ENCODE assay signal across 8 cellular contexts in the genomic region with DNA sequence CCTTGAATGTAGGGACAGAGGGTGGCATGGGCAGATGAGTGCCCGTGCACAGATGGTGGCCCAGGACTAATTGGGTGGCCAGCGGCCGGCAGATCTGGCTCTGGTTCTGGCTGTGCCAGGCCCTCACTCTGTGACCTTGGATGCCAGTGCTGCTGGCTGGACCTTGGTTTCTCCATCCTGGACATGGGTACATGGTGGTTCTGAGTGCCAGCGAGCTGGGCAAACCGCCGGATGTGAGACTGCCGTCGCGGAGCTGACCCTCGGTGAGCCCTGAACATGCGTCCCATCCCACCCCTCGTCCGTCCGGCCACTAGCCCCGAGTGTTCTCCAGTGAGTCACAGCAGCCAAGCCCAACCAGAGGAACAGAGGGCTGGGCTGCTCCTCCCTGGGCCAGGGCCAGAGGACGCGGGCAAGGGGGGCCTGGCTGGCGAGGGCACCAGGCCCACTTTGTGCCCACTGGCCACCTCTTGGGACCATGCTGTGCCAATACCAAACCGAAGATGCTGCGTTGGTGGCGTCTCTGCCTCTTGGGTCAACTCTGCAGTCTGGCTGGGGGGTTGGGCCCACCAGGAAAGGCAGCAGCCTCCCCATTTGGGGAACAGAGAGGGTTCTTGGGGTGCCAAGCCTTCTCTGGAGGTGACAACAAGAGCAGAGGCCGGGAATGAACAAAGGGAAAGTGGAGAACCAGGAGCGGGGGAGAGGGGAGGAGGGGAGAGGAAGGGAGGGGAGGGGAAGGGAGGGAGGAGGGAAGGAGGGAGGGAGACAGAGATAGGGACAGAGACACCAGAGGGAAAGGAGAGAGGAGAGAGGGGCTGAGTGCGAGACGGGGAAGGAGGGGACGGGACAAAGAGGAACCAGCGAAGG. TPM values are rescaled to one million over a fixed set of nuclear protein-coding genes. Genes with fewer than 3 reads are reported as not detected.
DNase-seq lines count a peak whose midpoint lies in the region; ATAC-seq, FAIRE-seq and TF ChIP-seq lines count a peak whose summit lies in the region.

No MANE protein-coding gene starts in this region.

- no peak overlapping the region for H3K9ac ChIP-seq in trophoblast cell (ENCODE audit: low read length)

- intact Hi-C loops in heart left ventricle (cut with DNase I): no loop called here

- H3K4me3 Mint-ChIP-seq in WTC11: no peak overlapping the region
- H3K4me3 Mint-ChIP-seq in stimulated activated naive CD8-positive, alpha-beta T cell treated with anti-CD3 and anti-CD28 coated beads, Interleukin-15, amount 100 ng/mL, for 72 hours: no peak overlapping the region

- H3K14ac ChIP-seq in trophoblast cell (ENCODE audit: low read length): peak overlapping the region; percentile 29

- peak overlapping the region; percentile 58 for H2BK12ac ChIP-seq in trophoblast cell (ENCODE audit: low read length)

- POLR2A ChIA-PET in WTC11 (lab: Charles Lee): no interaction called here

- no peak overlapping the region for H2AFZ ChIP-seq in trophoblast cell (ENCODE audit: insufficient read depth, low read length, poor library complexity)

- no peak overlapping the region for H3K27ac Mint-ChIP-seq in WTC11
- peak overlapping the region in 1 of 2 donors; percentile 4 for H3K27ac Mint-ChIP-seq in stimulated activated naive CD8-positive, alpha-beta T cell treated with anti-CD3 and anti-CD28 coated beads, Interleukin-15, amount 100 ng/mL, for 72 hours

- H3K9me3 Mint-ChIP-seq in WTC11: no peaks in the 10 kb centered on the region
- H3K9me3 Mint-ChIP-seq in stimulated activated naive CD8-positive, alpha-beta T cell treated with anti-CD3 and anti-CD28 coated beads, Interleukin-15, amount 100 ng/mL, for 72 hours: no peaks in the 10 kb centered on the region

- H3K79me2 ChIP-seq in trophoblast cell (ENCODE audit: control insufficient read depth, insufficient read depth, low read length, poor library complexity): no peaks in the 10 kb centered on the region

- no peak overlapping the region for H4K8ac ChIP-seq in trophoblast cell (ENCODE audit: low read depth, low read length)

- H3K4ac ChIP-seq in trophoblast cell (ENCODE audit: low read depth, low read length): no peak overlapping the region

- no peaks in the 10 kb centered on the region for H3K27me3 ChIP-seq in heart left ventricle
- H3K27me3 ChIP-seq in trophoblast cell (ENCODE audit: insufficient read depth, low read length): no peaks in the 10 kb centered on the region

- no peaks in the 10 kb centered on the region; the same call in 1 of the 2 replicates for H3K4me1 Mint-ChIP-seq in WTC11
- H3K4me1 Mint-ChIP-seq in stimulated activated naive CD8-positive, alpha-beta T cell treated with anti-CD3 and anti-CD28 coated beads, Interleukin-15, amount 100 ng/mL, for 72 hours: peaks cover 56% of the 10 kb centered on the region

- H3K23ac ChIP-seq in trophoblast cell (ENCODE audit: low read length): no peak overlapping the region

- CTCF ChIA-PET in WTC11 (lab: Charles Lee): interaction anchor here (1.4 kb wide), 1 partner anchor 169 kb away, joined by 3 read pairs; no protein-coding TSS in a partner anchor

- H3K79me1 ChIP-seq in trophoblast cell (ENCODE audit: low read length): peaks cover 3% of the 10 kb centered on the region

- H3K27ac ChIP-seq in heart left ventricle (peak overlapping the region; percentile 66 to 94 (median 86)), trophoblast cell (ENCODE audit: low read depth, low read length) (no peak overlapping the region)

- TF ChIP-seq CTCF in WTC11 (IDR thresholded peaks at IDR 0.05): no peak
- no peak for TF ChIP-seq CTCF in heart left ventricle (IDR thresholded peaks at IDR 0.05)

- no peak overlapping the region for H4K91ac ChIP-seq in trophoblast cell (ENCODE audit: low read depth, low read length)

- H4K12ac ChIP-seq in trophoblast cell (ENCODE audit: low read depth, low read length): no peak overlapping the region

- peak overlapping the region; percentile 15 for H2BK120ac ChIP-seq in trophoblast cell (ENCODE audit: insufficient read depth, low read length, poor library complexity)

- H3K4me1 ChIP-seq in heart left ventricle: peaks cover 11 to 51% (median 23%) of the 10 kb centered on the region in 12 donors
- peaks cover 13 to 14% of the 10 kb centered on the region in 2 experiments for H3K4me1 ChIP-seq in trophoblast cell (ENCODE audit: control insufficient read depth in 1 of 2, insufficient read depth in 2 of 2, low read length in 2 of 2)

- no peaks in the 10 kb centered on the region for H3K36me3 Mint-ChIP-seq in WTC11

- peak; percentile 74 for ATAC-seq in WTC11
- ATAC-seq in heart left ventricle: peak; percentile 89 to 95 (median 91)
- no peak for ATAC-seq in HG03097 (IDR thresholded peaks at IDR 0.05; ENCODE audit: low FRiP score, unreplicated experiment)
- no peak for ATAC-seq in stimulated activated naive CD8-positive, alpha-beta T cell treated with anti-CD3 and anti-CD28 coated beads, Interleukin-15, amount 100 ng/mL, for 72 hours

- H2BK5ac ChIP-seq in trophoblast cell (ENCODE audit: low read depth, low read length, poor library complexity): no peak overlapping the region

- FAIRE-seq in GM12892 (lab: Jason Lieb, UNC): no peak

- peak in 1 of 2 donors; percentile 28 for TF ChIP-seq POLR2A in heart left ventricle (IDR thresholded peaks at IDR 0.05)
- no peak for TF ChIP-seq POLR2A in GM12892 (IDR thresholded peaks at IDR 0.05; ENCODE audit: low read depth, low read length)

- H3K4me3 ChIP-seq in heart left ventricle (peak overlapping the region in 10 of 12 donors; percentile 33 to 70 (median 52)), trophoblast cell (ENCODE audit: low read depth, low read length) (no peak overlapping the region)

- no peak overlapping the region for H3K4me2 ChIP-seq in trophoblast cell (ENCODE audit: low read length)

- DNase-seq in NCI-H2196 (lab: John Stamatoyannopoulos, UW; ENCODE audit: unreplicated experiment) (peak; percentile 14), NCI-H2196 treated with DMSO at 0.1 percent for 48 hours (lab: John Stamatoyannopoulos, UW; ENCODE audit: unreplicated experiment) (no peak), WTC11 (ENCODE audit: low spot score) (peak; percentile 40), heart left ventricle (peak; percentile 89 to 94 (median 92)), trophoblast cell (peak; percentile 85 to 89), GM12892 (ENCODE audit: insufficient read length) (no peak)
- DNase-seq in stimulated activated naive CD8-positive, alpha-beta T cell treated with anti-CD3 and anti-CD28 coated beads, Interleukin-15, amount 100 ng/mL, for 72 hours: no peak

- no peaks in the 10 kb centered on the region for H3K27me3 Mint-ChIP-seq in WTC11 (ENCODE audit: low read depth)
- H3K27me3 Mint-ChIP-seq in stimulated activated naive CD8-positive, alpha-beta T cell treated with anti-CD3 and anti-CD28 coated beads, Interleukin-15, amount 100 ng/mL, for 72 hours: no peaks in the 10 kb centered on the region

- H3K9me3 ChIP-seq in heart left ventricle (no peaks in the 10 kb centered on the region), trophoblast cell (ENCODE audit: insufficient read depth, low read depth, low read length) (peaks cover 2% of the 10 kb centered on the region)

- 14 to 41% (median 22%) methylated on average over 10 to 27 of the region's 27 CpGs for WGBS in heart left ventricle, 4 donors
- no CpG with 5 or more reads among the region's 27 CpGs for WGBS in trophoblast cell (ENCODE audit: extremely low coverage, insufficient coverage, insufficient read length)

- H3K36me3 ChIP-seq in heart left ventricle (peaks cover 0 to 4% (median 0%) of the 10 kb centered on the region in 9 donors), trophoblast cell (ENCODE audit: control insufficient read depth in 1 of 2, insufficient read depth in 2 of 2, low read length in 2 of 2) (no peaks in the 10 kb centered on the region)

- peak overlapping the region; percentile 32 for H3K18ac ChIP-seq in trophoblast cell (ENCODE audit: low read length)

- peak overlapping the region; percentile 25 for H2AK5ac ChIP-seq in trophoblast cell (ENCODE audit: low read length)

TF ChIP-seq in WTC11, 78 proteins besides CTCF, POLR2A, EP300 and RAD21 (continues in another document):
- TF ChIP-seq RORB (CRISPR knock-in tag; IDR thresholded peaks at IDR 0.05) (no peak), SP1 (CRISPR knock-in tag; conservative IDR thresholded peaks at IDR 0.05) (no peak), NFYB (CRISPR knock-in tag; conservative IDR thresholded peaks at IDR 0.05; ENCODE audit: low read depth) (no peak), SMAD3 (CRISPR knock-in tag; IDR thresholded peaks at IDR 0.05; ENCODE audit: borderline replicate concordance) (no peak), MYBL2 (CRISPR knock-in tag; IDR thresholded peaks at IDR 0.05) (no peak), CREB1 (CRISPR knock-in tag; IDR thresholded peaks at IDR 0.05) (no peak), ATF1 (CRISPR knock-in tag; IDR thresholded peaks at IDR 0.05) (no peak)
- TF ChIP-seq, protein P1, sequence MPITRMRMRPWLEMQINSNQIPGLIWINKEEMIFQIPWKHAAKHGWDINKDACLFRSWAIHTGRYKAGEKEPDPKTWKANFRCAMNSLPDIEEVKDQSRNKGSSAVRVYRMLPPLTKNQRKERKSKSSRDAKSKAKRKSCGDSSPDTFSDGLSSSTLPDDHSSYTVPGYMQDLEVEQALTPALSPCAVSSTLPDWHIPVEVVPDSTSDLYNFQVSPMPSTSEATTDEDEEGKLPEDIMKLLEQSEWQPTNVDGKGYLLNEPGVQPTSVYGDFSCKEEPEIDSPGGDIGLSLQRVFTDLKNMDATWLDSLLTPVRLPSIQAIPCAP (CRISPR knock-in tag; IDR thresholded peaks at IDR 0.05): no peak

RNA-seq across cellular contexts. Expression of a gene that starts 10.7 kb away (rescaled TPM):
- total RNA-seq in WTC11 (2021) (0.77 to 1.7 TPM (median 1.0 TPM) in 3 replicates), heart left ventricle (10 to 100 TPM; 11.4 to 86.8 (median 16.4) TPM)
- polyA plus RNA-seq in heart left ventricle: 10 to 100 TPM; 10.0 to 20.6 TPM
- 0.67 and 0.68 TPM in 2 replicates for polyA plus RNA-seq in trophoblast cell (2013)
- 302 TPM for polyA plus RNA-seq in GM12892 (2012; ENCODE audit: missing spikeins)

RNA-seq across cellular contexts. Expression of a gene that starts 24.8 kb away (rescaled TPM):
- 0.41 TPM in 1 of 3 replicates, not detected in the others for total RNA-seq in WTC11 (2021)
- 1 to 10 TPM in 1 of 9 donors, under 1 TPM in 1, not detected in 7; 0.72 to 3.3 TPM for total RNA-seq in heart left ventricle
- polyA plus RNA-seq in heart left ventricle: under 1 TPM in 1 of 2 donors, not detected in 1; 0.22 TPM
- 1.1 and 1.7 TPM in 2 replicates for polyA plus RNA-seq in trophoblast cell (2013)
- polyA plus RNA-seq in GM12892 (2012; ENCODE audit: missing spikeins): 0.76 TPM

RNA-seq across cellular contexts. Expression of a gene that starts 28.1 kb away (rescaled TPM):
- not detected in 3 replicates for total RNA-seq in WTC11 (2021)
- 1 to 10 TPM in 8 of 9 donors, under 1 TPM in 1; 0.81 to 5.1 (median 2.4) TPM for total RNA-seq in heart left ventricle
- 1 to 10 TPM in 1 of 2 donors, under 1 TPM in 1; 0.08 to 4.6 TPM for polyA plus RNA-seq in heart left ventricle
- not detected in 2 replicates for polyA plus RNA-seq in trophoblast cell (2013)
- polyA plus RNA-seq in GM12892 (2012; ENCODE audit: missing spikeins): 2.0 TPM

RNA-seq across cellular contexts. Expression of a gene that starts 28.8 kb away (rescaled TPM):
- total RNA-seq in WTC11 (2021): 0.37 TPM in 1 of 3 replicates, not detected in the others
- total RNA-seq in heart left ventricle: not detected
- polyA plus RNA-seq in heart left ventricle: under 1 TPM in 1 of 2 donors, not detected in 1; 0.08 TPM
- polyA plus RNA-seq in trophoblast cell (2013): 1.1 and 1.4 TPM in 2 replicates
- polyA plus RNA-seq in GM12892 (2012; ENCODE audit: missing spikeins): 0.38 TPM

RNA-seq across cellular contexts. Expression of a gene that starts 55.9 kb away (rescaled TPM):
- total RNA-seq in WTC11 (2021) (not detected in 3 replicates), heart left ventricle (10 to 100 TPM; 17.1 to 84.5 (median 49.0) TPM)
- 10 to 100 TPM; 40.8 to 45.5 TPM for polyA plus RNA-seq in heart left ventricle
- 4.2 and 4.5 TPM in 2 replicates for polyA plus RNA-seq in trophoblast cell (2013)
- polyA plus RNA-seq in GM12892 (2012; ENCODE audit: missing spikeins): 0.74 TPM

Comparison
In these comparisons a context has a peak if more than half of its experiments do, and no peak if none do; other contexts are left out.
1. DNase-seq: peak in NCI-H2196 (single experiment), WTC11 (single experiment), heart left ventricle (5 of 5) and trophoblast cell (2 of 2); none in NCI-H2196 treated with DMSO at 0.1 percent for 48 hours (single experiment), GM12892 (single experiment) and stimulated activated naive CD8-positive, alpha-beta T cell treated with anti-CD3 and anti-CD28 coated beads, Interleukin-15, amount 100 ng/mL, for 72 hours (0 of 2).
2. ATAC-seq: peak in WTC11 (single experiment) and heart left ventricle (4 of 4); none in HG03097 (single experiment) and stimulated activated naive CD8-positive, alpha-beta T cell treated with anti-CD3 and anti-CD28 coated beads, Interleukin-15, amount 100 ng/mL, for 72 hours (single experiment).